Comparison of ENCODE assay signal across 21 cellular contexts in the genomic region with DNA sequence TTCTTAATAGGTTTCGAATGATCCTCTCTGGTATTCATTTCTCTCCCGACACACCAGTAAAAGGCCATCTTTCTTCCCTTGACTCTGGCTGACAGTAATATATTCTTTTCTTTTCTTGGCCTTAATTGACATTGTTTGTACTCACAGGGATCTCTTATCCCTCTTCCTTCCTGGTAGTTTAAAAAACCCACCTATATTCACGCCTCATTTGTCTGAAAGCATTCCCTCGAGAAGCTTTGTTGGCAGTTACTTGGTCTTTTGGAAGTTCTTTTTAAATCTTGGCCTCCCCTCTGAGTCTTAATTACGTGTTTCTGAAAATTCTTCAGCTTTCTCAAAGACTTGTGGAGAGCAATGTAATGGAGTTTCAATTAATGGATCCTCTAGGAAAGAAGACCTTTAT. TPM values are rescaled to one million over a fixed set of nuclear protein-coding genes. Genes with fewer than 3 reads are reported as not detected.
DNase-seq lines count a peak whose midpoint lies in the region; ATAC-seq and TF ChIP-seq lines count a peak whose summit lies in the region.
"Had no signal": no experiment of that assay in that cellular context is flagged by ENCODE, and none has a peak within 500 bp of the region (broad histone marks: within the 10 kb centered on the region; RNA-seq: fewer than 3 reads in every experiment).

No MANE protein-coding gene starts in this region.

- POLR2A ChIA-PET in activated CD4-positive, alpha-beta T cell treated with anti-CD3 and anti-CD28 coated beads, Interleukin-2, amount 10 ng/mL, durations not matched to agents 7 days and 5 days (lab: Charles Lee), result no interaction called here

- H3K4me1 Mint-ChIP-seq in activated CD4-positive, alpha-beta T cell treated with anti-CD3 and anti-CD28 coated beads, Interleukin-2, amount 10 ng/mL, durations not matched to agents 7 days and 5 days, result no peaks in the 10 kb centered on the region
- H3K4me1 Mint-ChIP-seq in neural crest cell, result peaks cover 33% of the 10 kb centered on the region
- H3K4me1 Mint-ChIP-seq: CD8-positive, alpha-beta memory T cell had no signal

- peaks cover under 1% of the 10 kb centered on the region for H3K27me3 Mint-ChIP-seq in activated CD4-positive, alpha-beta T cell treated with anti-CD3 and anti-CD28 coated beads, Interleukin-2, amount 10 ng/mL, durations not matched to agents 7 days and 5 days
- no peaks in the 10 kb centered on the region for H3K27me3 Mint-ChIP-seq in neural crest cell (ENCODE audit: low read depth)

- no peak for DNase-seq in activated CD4-positive, alpha-beta T cell treated with anti-CD3 and anti-CD28 coated beads, Interleukin-2, amount 10 ng/mL, durations not matched to agents 7 days and 5 days
- DNase-seq in activated CD4-positive, alpha-beta T cell treated with anti-CD3 and anti-CD28 coated beads for 4 hours, result no peak
- DNase-seq in neural crest cell (ENCODE audit: low read depth, low spot score), result no peak
- no peak for DNase-seq in kidney glomerular epithelial cell (lab: John Stamatoyannopoulos, UW)
- no peak for DNase-seq in KG1 (lab: John Stamatoyannopoulos, UW)
- no peak for DNase-seq in SIG-M5 treated with dmso at 0.1 percent for 504 hours (lab: John Stamatoyannopoulos, UW; ENCODE audit: unreplicated experiment)
- DNase-seq: 8988T; AML-193; C1 segment of cervical spinal cord; CD8-positive, alpha-beta memory T cell; GOT3; MM.1S; NCI-H1048; NCI-H1417 treated with DMSO at 0.1 percent for 48 hours; NCI-H187; NCI-H510A treated with DMSO at 0.1 percent for 48 hours; NCI-H748 treated with DMSO at 0.1 percent for 48 hours; SJCRH30 had no signal

- H3K36me3 ChIP-seq in ectodermal cell (ENCODE audit: control insufficient read depth, insufficient read depth, low read length), result no peaks in the 10 kb centered on the region
- H3K36me3 ChIP-seq: SJCRH30 had no signal

- H3K4me1 ChIP-seq in ectodermal cell (ENCODE audit: control insufficient read depth, insufficient read depth, low read length), result peaks cover 11% of the 10 kb centered on the region
- H3K4me1 ChIP-seq: SJCRH30 had no signal

- CTCF ChIA-PET in activated CD4-positive, alpha-beta T cell treated with anti-CD3 and anti-CD28 coated beads, Interleukin-2, amount 10 ng/mL, durations not matched to agents 7 days and 5 days (lab: Charles Lee), result no interaction called here

- no peak for ATAC-seq in HG02870 (IDR thresholded peaks at IDR 0.05; ENCODE audit: unreplicated experiment)
- ATAC-seq: HCT116 had no signal

- H3K9me3 Mint-ChIP-seq in activated CD4-positive, alpha-beta T cell treated with anti-CD3 and anti-CD28 coated beads, Interleukin-2, amount 10 ng/mL, durations not matched to agents 7 days and 5 days, result peaks cover 3% of the 10 kb centered on the region
- H3K9me3 Mint-ChIP-seq in neural crest cell, result peaks cover 18% of the 10 kb centered on the region

- H3K4me3 ChIP-seq in ectodermal cell (ENCODE audit: insufficient read depth, low read depth, low read length), result no peak overlapping the region
- H3K4me3 ChIP-seq: SJCRH30 had no signal

- peak overlapping the region; percentile 2 for H3K27ac Mint-ChIP-seq in activated CD4-positive, alpha-beta T cell treated with anti-CD3 and anti-CD28 coated beads, Interleukin-2, amount 10 ng/mL, durations not matched to agents 7 days and 5 days
- peak overlapping the region; percentile 24 for H3K27ac Mint-ChIP-seq in neural crest cell (ENCODE audit: unreplicated experiment)

- peak overlapping the region; percentile 46 for H3K27ac ChIP-seq in ectodermal cell (ENCODE audit: insufficient read depth, low read depth, low read length, poor library complexity, severe bottlenecking)
- H3K27ac ChIP-seq: SJCRH30 had no signal

- TF ChIP-seq CTCF in neural crest cell (conservative IDR thresholded peaks at IDR 0.05), result no peak

- H3K9me3 ChIP-seq in ectodermal cell (ENCODE audit: control insufficient read depth, low read length), result no peaks in the 10 kb centered on the region
- H3K9me3 ChIP-seq: SJCRH30 had no signal

- 13 to 15% methylated on average over 5 of the region's 5 CpGs for WGBS in ectodermal cell, 2 experiments

- H3K36me3 Mint-ChIP-seq in activated CD4-positive, alpha-beta T cell treated with anti-CD3 and anti-CD28 coated beads, Interleukin-2, amount 10 ng/mL, durations not matched to agents 7 days and 5 days (ENCODE audit: low read depth), result no peaks in the 10 kb centered on the region
- H3K36me3 Mint-ChIP-seq in neural crest cell (ENCODE audit: low read depth), result peaks cover 8% of the 10 kb centered on the region

- no peaks in the 10 kb centered on the region for H3K27me3 ChIP-seq in ectodermal cell (ENCODE audit: control insufficient read depth, insufficient read depth, low read length, poor library complexity, severe bottlenecking)
- H3K27me3 ChIP-seq: SJCRH30 had no signal

- no peak overlapping the region for H3K4me3 Mint-ChIP-seq in activated CD4-positive, alpha-beta T cell treated with anti-CD3 and anti-CD28 coated beads, Interleukin-2, amount 10 ng/mL, durations not matched to agents 7 days and 5 days
- peak overlapping the region; percentile 7 for H3K4me3 Mint-ChIP-seq in neural crest cell
- H3K4me3 Mint-ChIP-seq: CD8-positive, alpha-beta memory T cell had no signal

RNA-seq across cellular contexts. Expression of gene MAP10, which starts 40.3 kb away (rescaled TPM):
- total RNA-seq in activated CD4-positive, alpha-beta T cell treated with anti-CD3 and anti-CD28 coated beads, Interleukin-2, amount 10 ng/mL, durations not matched to agents 7 days and 5 days, result 1 to 10 TPM; 3.1 to 4.0 TPM
- polyA plus RNA-seq in ectodermal cell (2013, experiment 1 of 4), result 6.8 TPM
- polyA plus RNA-seq in ectodermal cell (2013, experiment 2 of 4), result 7.1 TPM
- 6.6 TPM for polyA plus RNA-seq in ectodermal cell (2013, experiment 3 of 4)
- polyA plus RNA-seq in ectodermal cell (2013, experiment 4 of 4), result 7.0 TPM
- 1.9 and 2.0 TPM in 2 replicates for total RNA-seq in neural crest cell
